In genomic region chr15:101296418-101297405, GRCh38 we compare ENCODE assay signal across 8 cellular contexts. TPM values are rescaled to one million over a fixed set of nuclear protein-coding genes. Genes with fewer than 3 reads are reported as not detected.
DNase-seq lines count a peak whose midpoint lies in the region; TF ChIP-seq lines count a peak whose summit lies in the region.
"Had no signal": no experiment of that assay in that cellular context is flagged by ENCODE, and none has a peak within 500 bp of the region (broad histone marks: within the 10 kb centered on the region; RNA-seq: fewer than 3 reads in every experiment).

No MANE protein-coding gene starts in this region.

- TF ChIP-seq CTCF in OCI-LY3 (IDR thresholded peaks at IDR 0.05; ENCODE audit: low read depth, low read length) (no peak), endodermal cell (conservative IDR thresholded peaks at IDR 0.05) (no peak), progenitor cell of endocrine pancreas (IDR thresholded peaks at IDR 0.05; ENCODE audit: unreplicated experiment) (no peak)

- in situ Hi-C loops in HAP-1 (cut with MboI; ENCODE audit: low sequenced_read_pairs) = loop anchor here (5.0 kb wide), 1 partner anchor 346 kb away; no protein-coding TSS in a partner anchor

- H3K4me3 ChIP-seq in HAP-1 (peak overlapping the region; percentile 76), OCI-LY3 (ENCODE audit: low read length) (no peak overlapping the region), endodermal cell (ENCODE audit: low read length) (peak overlapping the region; percentile 92), H7 (ENCODE audit: insufficient read depth, low read depth, low read length) (no peak overlapping the region)

- peaks cover 13% of the 10 kb centered on the region for H3K4me1 Mint-ChIP-seq in endodermal cell
- H3K4me1 Mint-ChIP-seq in progenitor cell of endocrine pancreas (ENCODE audit: low read depth) = peaks cover 21% of the 10 kb centered on the region

- no peak for DNase-seq in HAP-1 (ENCODE audit: low spot score in 2 of 2)
- DNase-seq in endodermal cell = peak; percentile 13
- DNase-seq in progenitor cell of endocrine pancreas (ENCODE audit: low spot score, unreplicated experiment) = no peak
- no peak for DNase-seq in SW 1271 (lab: John Stamatoyannopoulos, UW)
- no peak for DNase-seq in H7
- no peak for DNase-seq in stimulated activated CD4-positive, alpha-beta T cell treated with anti-CD3 and anti-CD28 coated beads, Interleukin-12 subunit alpha, Interleukin-12 subunit beta, amount 100 ng/mL, for 4 hours
- DNase-seq: NCI-H2081 had no signal

- H3K36me3 ChIP-seq in HAP-1 (replicated peaks) = peaks cover 9% of the 10 kb centered on the region
- H3K36me3 ChIP-seq in OCI-LY3 (replicated peaks; ENCODE audit: low read depth, low read length) = peaks cover 11% of the 10 kb centered on the region
- peaks cover 9% of the 10 kb centered on the region for H3K36me3 ChIP-seq in endodermal cell (ENCODE audit: control insufficient read depth, insufficient read depth, low read length)
- H3K36me3 ChIP-seq in H7 (replicated peaks; ENCODE audit: control insufficient read depth, insufficient read depth, low read length) = peaks cover 2% of the 10 kb centered on the region; the same call in 1 of the 2 replicates

- H3K9me3 Mint-ChIP-seq in endodermal cell (no peaks in the 10 kb centered on the region), progenitor cell of endocrine pancreas (ENCODE audit: low read depth) (no peaks in the 10 kb centered on the region)

- H3K27me3 ChIP-seq in HAP-1 (ENCODE audit: low read depth) = no peaks in the 10 kb centered on the region
- H3K27me3 ChIP-seq in OCI-LY3 (ENCODE audit: low read depth, low read length) = peaks cover 1% of the 10 kb centered on the region; the same call in 1 of the 2 replicates
- H3K27me3 ChIP-seq in endodermal cell (ENCODE audit: control insufficient read depth, insufficient read depth, low read length, poor library complexity, severe bottlenecking) = no peaks in the 10 kb centered on the region
- H3K27me3 ChIP-seq in H7 (ENCODE audit: control insufficient read depth, insufficient read depth, low read length) = no peaks in the 10 kb centered on the region

- no peak overlapping the region for H3K9ac ChIP-seq in OCI-LY3 (ENCODE audit: low read length)
- no peak overlapping the region for H3K9ac ChIP-seq in endodermal cell (ENCODE audit: extremely low read depth, low read length, poor library complexity, severe bottlenecking)

- 93 to 100% methylated on average over 1 to 7 of the region's 9 CpGs for WGBS in endodermal cell (ENCODE audit: insufficient coverage in 1 of 2, insufficient read length in 1 of 2), 2 experiments

- H3K27me3 Mint-ChIP-seq in endodermal cell (ENCODE audit: insufficient read depth) = no peaks in the 10 kb centered on the region
- H3K27me3 Mint-ChIP-seq in progenitor cell of endocrine pancreas = no peaks in the 10 kb centered on the region

- peak overlapping the region; percentile 71 for H3K4me2 ChIP-seq in OCI-LY3 (ENCODE audit: low read length)

- H3K79me2 ChIP-seq in OCI-LY3 (ENCODE audit: low read length) = peaks cover 34% of the 10 kb centered on the region

- H3K4me3 Mint-ChIP-seq in endodermal cell (peak overlapping the region; percentile 87), progenitor cell of endocrine pancreas (ENCODE audit: low read depth) (peak overlapping the region; percentile 97)

- H3K9me3 ChIP-seq in HAP-1 (no peaks in the 10 kb centered on the region), OCI-LY3 (ENCODE audit: insufficient read depth, low read length) (no peaks in the 10 kb centered on the region), endodermal cell (ENCODE audit: control insufficient read depth, low read length) (no peaks in the 10 kb centered on the region)

- H3K36me3 Mint-ChIP-seq in endodermal cell (ENCODE audit: low read depth) (peaks cover 5% of the 10 kb centered on the region), progenitor cell of endocrine pancreas (ENCODE audit: insufficient read depth) (no peaks in the 10 kb centered on the region)

- no peak overlapping the region for H2AFZ ChIP-seq in OCI-LY3 (ENCODE audit: low read depth, low read length)

- H3K4me1 ChIP-seq in HAP-1 (peaks cover 17% of the 10 kb centered on the region), OCI-LY3 (ENCODE audit: low read length) (peaks cover 19% of the 10 kb centered on the region), endodermal cell (ENCODE audit: control insufficient read depth, insufficient read depth, low read length) (no peaks in the 10 kb centered on the region)

- H3K27ac Mint-ChIP-seq in endodermal cell = no peak overlapping the region
- no peak overlapping the region for H3K27ac Mint-ChIP-seq in progenitor cell of endocrine pancreas

- H4K20me1 ChIP-seq in OCI-LY3 (ENCODE audit: insufficient read depth, low read length) = peaks cover 27% of the 10 kb centered on the region

- H3K27ac ChIP-seq in OCI-LY3 (ENCODE audit: low read length) (no peak overlapping the region), endodermal cell (ENCODE audit: low read depth, low read length) (no peak overlapping the region)

RNA-seq across cellular contexts. Expression of gene SNRPA1, which starts 1.7 kb away (rescaled TPM):
- total RNA-seq in endodermal cell = 100 to 1,000 TPM; 111 to 140 TPM
- 123 TPM for polyA plus RNA-seq in endodermal cell (2013, experiment 1 of 2)
- polyA plus RNA-seq in endodermal cell (2013, experiment 2 of 2) = 111 TPM
- total RNA-seq in progenitor cell of endocrine pancreas = 70.6 and 78.6 TPM in 2 replicates
- 32.3 and 35.5 TPM in 2 replicates for total RNA-seq in H7 (2014; rRNA removed; shearing (Covaris generic))

RNA-seq across cellular contexts. Expression of gene SELENOS, which starts 19.4 kb away (rescaled TPM):
- total RNA-seq in endodermal cell (10 to 100 TPM; 56.1 to 60.5 TPM), progenitor cell of endocrine pancreas (44.7 and 51.9 TPM in 2 replicates)
- 63.3 TPM for polyA plus RNA-seq in endodermal cell (2013, experiment 1 of 2)
- polyA plus RNA-seq in endodermal cell (2013, experiment 2 of 2) = 61.3 TPM
- total RNA-seq in H7 (2014; rRNA removed; shearing (Covaris generic)) = 52.2 and 55.5 TPM in 2 replicates

RNA-seq across cellular contexts. Expression of gene CHSY1, which starts 44.9 kb away (rescaled TPM):
- total RNA-seq in endodermal cell (10 to 100 TPM; 33.3 to 39.9 TPM), progenitor cell of endocrine pancreas (33.2 and 36.7 TPM in 2 replicates)
- 29.5 TPM for polyA plus RNA-seq in endodermal cell (2013, experiment 1 of 2)
- 29.7 TPM for polyA plus RNA-seq in endodermal cell (2013, experiment 2 of 2)
- 45.8 and 64.9 TPM in 2 replicates for total RNA-seq in H7 (2014; rRNA removed; shearing (Covaris generic))

Comparison
In these comparisons a context has a peak if more than half of its experiments do, and no peak if none do; other contexts are left out.
1. H3K4me3 ChIP-seq: peak in HAP-1 (single experiment) and endodermal cell (single experiment); none in OCI-LY3 (single experiment) and H7 (single experiment).